Comparison of ENCODE assay signal across 21 cellular contexts in genomic region chr6:13292774-13293173, GRCh38. TPM values are rescaled to one million over a fixed set of nuclear protein-coding genes. Genes with fewer than 3 reads are reported as not detected.
DNase-seq lines count a peak whose midpoint lies in the region; ATAC-seq and TF ChIP-seq lines count a peak whose summit lies in the region.
"Had no signal": no experiment of that assay in that cellular context is flagged by ENCODE, and none has a peak within 500 bp of the region (broad histone marks: within the 10 kb centered on the region; RNA-seq: fewer than 3 reads in every experiment).

No MANE protein-coding gene starts in this region.

- H3K4me1 ChIP-seq in right atrium auricular region = peaks cover 0 to 3% of the 10 kb centered on the region in 2 donors
- peaks cover 0 to 13% (median 5%) of the 10 kb centered on the region in 9 donors for H3K4me1 ChIP-seq in heart right ventricle
- H3K4me1 ChIP-seq in endodermal cell (ENCODE audit: control insufficient read depth, insufficient read depth, low read length) = no peaks in the 10 kb centered on the region
- no peaks in the 10 kb centered on the region for H3K4me1 ChIP-seq in lower lobe of right lung
- H3K4me1 ChIP-seq: BE2C had no signal

- H3K27me3 Mint-ChIP-seq in endodermal cell (ENCODE audit: insufficient read depth) (no peaks in the 10 kb centered on the region), neural crest cell (ENCODE audit: low read depth) (no peaks in the 10 kb centered on the region)
- no peaks in the 10 kb centered on the region for H3K27me3 Mint-ChIP-seq in activated naive CD4-positive, alpha-beta T cell treated with anti-CD3 and anti-CD28 coated beads for 36 hours (ENCODE audit: low read depth)
- H3K27me3 Mint-ChIP-seq: IgD-negative memory B cell had no signal

- peaks cover 20% of the 10 kb centered on the region for H3K36me3 ChIP-seq in right atrium auricular region
- H3K36me3 ChIP-seq in heart right ventricle = peaks cover 0 to 88% (median 21%) of the 10 kb centered on the region in 9 donors
- peaks cover 71% of the 10 kb centered on the region for H3K36me3 ChIP-seq in endodermal cell (ENCODE audit: control insufficient read depth, insufficient read depth, low read length)
- peaks cover 73% of the 10 kb centered on the region for H3K36me3 ChIP-seq in lower lobe of right lung
- H3K36me3 ChIP-seq: BE2C had no signal

- CTCF ChIA-PET in activated naive CD4-positive, alpha-beta T cell treated with anti-CD3 and anti-CD28 coated beads for 36 hours (lab: Charles Lee) = no interaction called here

- no peaks in the 10 kb centered on the region for H3K27me3 ChIP-seq in right atrium auricular region
- no peaks in the 10 kb centered on the region for H3K27me3 ChIP-seq in heart right ventricle
- no peaks in the 10 kb centered on the region for H3K27me3 ChIP-seq in endodermal cell (ENCODE audit: control insufficient read depth, insufficient read depth, low read length, poor library complexity, severe bottlenecking)
- no peaks in the 10 kb centered on the region for H3K27me3 ChIP-seq in lower lobe of right lung (ENCODE audit: low read depth)
- H3K27me3 ChIP-seq: BE2C, Peyer's patch had no signal

- peaks cover 5% of the 10 kb centered on the region for H3K9me3 Mint-ChIP-seq in endodermal cell
- no peaks in the 10 kb centered on the region for H3K9me3 Mint-ChIP-seq in neural crest cell
- H3K9me3 Mint-ChIP-seq in activated naive CD4-positive, alpha-beta T cell treated with anti-CD3 and anti-CD28 coated beads for 36 hours = peaks cover 13% of the 10 kb centered on the region
- H3K9me3 Mint-ChIP-seq: IgD-negative memory B cell had no signal

- H3K4me1 Mint-ChIP-seq in endodermal cell = no peaks in the 10 kb centered on the region
- peaks cover 8% of the 10 kb centered on the region for H3K4me1 Mint-ChIP-seq in neural crest cell
- no peaks in the 10 kb centered on the region for H3K4me1 Mint-ChIP-seq in activated naive CD4-positive, alpha-beta T cell treated with anti-CD3 and anti-CD28 coated beads for 36 hours (ENCODE audit: low read depth)

- H3K27ac Mint-ChIP-seq in endodermal cell = no peak overlapping the region
- peak overlapping the region; percentile 35 for H3K27ac Mint-ChIP-seq in neural crest cell (ENCODE audit: unreplicated experiment)
- no peak overlapping the region for H3K27ac Mint-ChIP-seq in activated naive CD4-positive, alpha-beta T cell treated with anti-CD3 and anti-CD28 coated beads for 36 hours
- H3K27ac Mint-ChIP-seq: CD8-positive, alpha-beta T cell had no signal

- H3K9me3 ChIP-seq in right atrium auricular region (no peaks in the 10 kb centered on the region), heart right ventricle (peaks cover 0 to 1% (median 0%) of the 10 kb centered on the region in 11 donors), endodermal cell (ENCODE audit: control insufficient read depth, low read length) (peaks cover 6% of the 10 kb centered on the region), lower lobe of right lung (peaks cover under 1% of the 10 kb centered on the region)
- H3K9me3 ChIP-seq: BE2C, Peyer's patch had no signal

- DNase-seq in right atrium auricular region (ENCODE audit: low spot score) (peak; percentile 36), heart right ventricle (no peak), endodermal cell (peak; percentile 28), neural crest cell (ENCODE audit: low read depth, low spot score) (no peak), lower lobe of right lung (no peak), GM19238 (ENCODE audit: insufficient read length, low spot score) (no peak)
- no peak for DNase-seq in activated naive CD4-positive, alpha-beta T cell treated with anti-CD3 and anti-CD28 coated beads for 36 hours
- DNase-seq: BE2C, DMS153, GOT3, Kasumi-1, NCI-H1417, NCI-H1694 treated with DMSO at 0.1 percent for 48 hours, NCI-H2081 treated with DMSO at 0.1 percent for 48 hours, NCI-H2171 treated with DMSO at 0.1 percent for 48 hours, NCI-H526, Peyer's patch had no signal

- H3K36me3 Mint-ChIP-seq in endodermal cell (ENCODE audit: low read depth) (peaks cover 77% of the 10 kb centered on the region), neural crest cell (ENCODE audit: low read depth) (peaks cover 38% of the 10 kb centered on the region)
- H3K36me3 Mint-ChIP-seq in activated naive CD4-positive, alpha-beta T cell treated with anti-CD3 and anti-CD28 coated beads for 36 hours (ENCODE audit: low read depth) = peaks cover 54% of the 10 kb centered on the region

- 88 to 92% methylated on average over 9 of the region's 9 CpGs for WGBS in heart right ventricle, 2 donors
- 95 to 96% methylated on average over 9 of the region's 9 CpGs for WGBS in endodermal cell (ENCODE audit: insufficient coverage in 1 of 2, insufficient read length in 1 of 2), 2 experiments

- intact Hi-C loops in heart right ventricle (cut with DNase I) = no loop called here
- intact Hi-C loops in lower lobe of right lung (cut with DNase I) = no loop called here
- intact Hi-C loops in activated naive CD4-positive, alpha-beta T cell treated with anti-CD3 and anti-CD28 coated beads for 36 hours (cut with micrococcal nuclease) = no loop called here

- H3K9ac ChIP-seq in endodermal cell (ENCODE audit: extremely low read depth, low read length, poor library complexity, severe bottlenecking) = no peak overlapping the region

- TF ChIP-seq CTCF in right atrium auricular region (IDR thresholded peaks at IDR 0.05) (no peak), heart right ventricle (IDR thresholded peaks at IDR 0.05) (no peak), endodermal cell (conservative IDR thresholded peaks at IDR 0.05) (no peak), neural crest cell (conservative IDR thresholded peaks at IDR 0.05) (no peak), lower lobe of right lung (IDR thresholded peaks at IDR 0.05) (no peak)

- H3K27ac ChIP-seq in right atrium auricular region = no peak overlapping the region
- no peak overlapping the region for H3K27ac ChIP-seq in heart right ventricle
- H3K27ac ChIP-seq in endodermal cell (ENCODE audit: low read depth, low read length) = no peak overlapping the region
- no peak overlapping the region for H3K27ac ChIP-seq in lower lobe of right lung
- H3K27ac ChIP-seq: Peyer's patch had no signal

- no peak for ATAC-seq in heart right ventricle
- ATAC-seq in lower lobe of right lung = no peak
- ATAC-seq: CD8-positive, alpha-beta T cell; HCT116; SK-N-SH treated with all-trans-retinoic acid at 6 μM for 48 hours had no signal

- H3K4me3 ChIP-seq in right atrium auricular region (no peak overlapping the region), heart right ventricle (no peak overlapping the region), endodermal cell (ENCODE audit: low read length) (no peak overlapping the region), lower lobe of right lung (no peak overlapping the region)
- H3K4me3 ChIP-seq: Peyer's patch had no signal

- H3K4me3 Mint-ChIP-seq in endodermal cell (no peak overlapping the region), neural crest cell (no peak overlapping the region)
- H3K4me3 Mint-ChIP-seq in activated naive CD4-positive, alpha-beta T cell treated with anti-CD3 and anti-CD28 coated beads for 36 hours = no peak overlapping the region
- H3K4me3 Mint-ChIP-seq: CD8-positive, alpha-beta T cell; IgD-negative memory B cell had no signal

RNA-seq across cellular contexts. Expression of gene TBC1D7, which starts 35.6 kb away (rescaled TPM):
- total RNA-seq in right atrium auricular region (10 to 100 TPM; 15.0 to 27.0 TPM), heart right ventricle (10 to 100 TPM; 21.7 to 42.6 (median 28.6) TPM), endodermal cell (10 to 100 TPM; 37.7 to 59.0 TPM), neural crest cell (35.4 TPM in 2 replicates), lower lobe of right lung (18.8 TPM)
- 10 to 100 TPM; 17.3 to 19.3 TPM for polyA plus RNA-seq in heart right ventricle
- polyA plus RNA-seq in endodermal cell (2013, experiment 1 of 2) = 46.2 TPM
- 46.3 TPM for polyA plus RNA-seq in endodermal cell (2013, experiment 2 of 2)
- 10 to 100 TPM; 25.4 to 27.1 TPM for total RNA-seq in activated naive CD4-positive, alpha-beta T cell treated with anti-CD3 and anti-CD28 coated beads for 36 hours

Comparison
In these comparisons a context has a peak if more than half of its experiments do, and no peak if none do; other contexts are left out.
1. DNase-seq: peak in right atrium auricular region (single experiment) and endodermal cell (single experiment); none in heart right ventricle (0 of 2), neural crest cell (single experiment), lower lobe of right lung (single experiment), GM19238 (single experiment) and activated naive CD4-positive, alpha-beta T cell treated with anti-CD3 and anti-CD28 coated beads for 36 hours (single experiment).